ENCODE assay signal across 8 cellular contexts in genomic region chr2:224585205-224586088, GRCh38. TPM values are rescaled to one million over a fixed set of nuclear protein-coding genes. Genes with fewer than 3 reads are reported as not detected.
DNase-seq lines count a peak whose midpoint lies in the region; ATAC-seq lines count a peak whose summit lies in the region.

TSS of gene CUL3 (minus strand) at chr2:224585363. CDS start at chr2:224585009, 354 bp downstream.

- peaks cover 19% of the 10 kb centered on the region for H3K36me3 Mint-ChIP-seq in activated CD4-positive, alpha-beta T cell treated with anti-CD3 and anti-CD28 coated beads, Interleukin-2, amount 10 ng/mL, durations not matched to agents 7 days and 5 days (ENCODE audit: low read depth)

- POLR2A ChIA-PET in activated CD4-positive, alpha-beta T cell treated with anti-CD3 and anti-CD28 coated beads, Interleukin-2, amount 10 ng/mL, durations not matched to agents 7 days and 5 days (lab: Charles Lee): interaction anchor here (0.6 to 0.9 kb wide), 2 partner anchors 10 to 54 kb away, joined by 3 read pairs; no protein-coding TSS in a partner anchor

- no peaks in the 10 kb centered on the region for H3K27me3 ChIP-seq in BLaER1

- H3K9me3 ChIP-seq in BLaER1: peaks cover 8% of the 10 kb centered on the region; the same call in 1 of the 2 replicates

- DNase-seq in NCI-H69 (lab: John Stamatoyannopoulos, UW) (peak; percentile 99), cortex of kidney (lab: John Stamatoyannopoulos, UW) (peak; percentile 63), left lobe of liver (ENCODE audit: low spot score) (peak; percentile 99)
- DNase-seq in activated CD4-positive, alpha-beta T cell treated with anti-CD3 and anti-CD28 coated beads, Interleukin-2, amount 10 ng/mL, durations not matched to agents 7 days and 5 days: peak; percentile 99
- peak; percentile 99 for DNase-seq in stimulated activated CD4-positive, alpha-beta T cell treated with anti-CD3 and anti-CD28 coated beads, Interleukin-2, amount 100 ng/mL, for 4 hours (ENCODE audit: low read depth)

- peak within 1 kb of the TSS; percentile 91 for H3K4me2 ChIP-seq in BLaER1

- H3K4me1 Mint-ChIP-seq in activated CD4-positive, alpha-beta T cell treated with anti-CD3 and anti-CD28 coated beads, Interleukin-2, amount 10 ng/mL, durations not matched to agents 7 days and 5 days: peaks cover 45% of the 10 kb centered on the region

- peak within 1 kb of the TSS; percentile 98 for H3K4me3 Mint-ChIP-seq in activated CD4-positive, alpha-beta T cell treated with anti-CD3 and anti-CD28 coated beads, Interleukin-2, amount 10 ng/mL, durations not matched to agents 7 days and 5 days

- H3K36me3 ChIP-seq in BLaER1: peaks cover 23% of the 10 kb centered on the region

- ATAC-seq in GM19328 (IDR thresholded peaks at IDR 0.05; ENCODE audit: unreplicated experiment) (peak; percentile 69), HG03520 (IDR thresholded peaks at IDR 0.05; ENCODE audit: unreplicated experiment) (peak; percentile 60), left lobe of liver (peak; percentile 96)

- CTCF ChIA-PET in activated CD4-positive, alpha-beta T cell treated with anti-CD3 and anti-CD28 coated beads, Interleukin-2, amount 10 ng/mL, durations not matched to agents 7 days and 5 days (lab: Charles Lee): interaction anchor here (0.6 to 1.5 kb wide), 3 partner anchors 10 to 1825 kb away, joined by 3 read pairs; no protein-coding TSS in a partner anchor

- peak within 1 kb of the TSS; percentile 100 for H3K9ac ChIP-seq in BLaER1

- peak within 1 kb of the TSS; percentile 99 for H3K4me3 ChIP-seq in BLaER1

- no peaks in the 10 kb centered on the region for H3K9me3 Mint-ChIP-seq in activated CD4-positive, alpha-beta T cell treated with anti-CD3 and anti-CD28 coated beads, Interleukin-2, amount 10 ng/mL, durations not matched to agents 7 days and 5 days

- H4K20me1 ChIP-seq in BLaER1: peaks cover 44% of the 10 kb centered on the region

- H3K27me3 Mint-ChIP-seq in activated CD4-positive, alpha-beta T cell treated with anti-CD3 and anti-CD28 coated beads, Interleukin-2, amount 10 ng/mL, durations not matched to agents 7 days and 5 days: no peaks in the 10 kb centered on the region

- peak within 1 kb of the TSS; percentile 100 for H3K27ac ChIP-seq in BLaER1

- peaks cover 29% of the 10 kb centered on the region for H3K4me1 ChIP-seq in BLaER1

- H3K27ac Mint-ChIP-seq in activated CD4-positive, alpha-beta T cell treated with anti-CD3 and anti-CD28 coated beads, Interleukin-2, amount 10 ng/mL, durations not matched to agents 7 days and 5 days: peak within 1 kb of the TSS; percentile 96

RNA-seq across cellular contexts. Expression of gene CUL3, which starts in this region (rescaled TPM):
- total RNA-seq in activated CD4-positive, alpha-beta T cell treated with anti-CD3 and anti-CD28 coated beads, Interleukin-2, amount 10 ng/mL, durations not matched to agents 7 days and 5 days: 10 to 100 TPM; 74.9 to 77.4 TPM
- 34.6 TPM for total RNA-seq in left lobe of liver

Comparison
In these comparisons a context has a peak if more than half of its experiments do, and no peak if none do; other contexts are left out.
1. Peak in every context shown above with its lines: DNase-seq, ATAC-seq, H3K4me3 ChIP-seq and H3K27ac ChIP-seq.